In genomic region chr11:89865223-89865622, GRCh38 we compare ENCODE assay signal across 12 cellular contexts. TPM values are rescaled to one million over a fixed set of nuclear protein-coding genes. Genes with fewer than 3 reads are reported as not detected.
DNase-seq lines count a peak whose midpoint lies in the region; ATAC-seq and TF ChIP-seq lines count a peak whose summit lies in the region.
"Not testable (repeated sequence)": the region's sequence is repeated elsewhere in the genome, so short reads cannot be mapped to it uniquely, and the experiment has no call there.
"Had no signal": no experiment of that assay in that cellular context is flagged by ENCODE, and none has a peak within 500 bp of the region (broad histone marks: within the 10 kb centered on the region; RNA-seq: fewer than 3 reads in every experiment).

No MANE protein-coding gene starts in this region.

- 64% methylated on average over 4 of the region's 35 CpGs for WGBS in right lobe of liver (ENCODE audit: insufficient coverage, low coverage, low lambda C conversion rate, missing lambda C conversion rate)

- TF ChIP-seq POLR2A in right lobe of liver (IDR thresholded peaks at IDR 0.05) = not testable (repeated sequence)

- not testable (repeated sequence) for H3K9me3 ChIP-seq in right lobe of liver, upper lobe of right lung

- H3K4me3 ChIP-seq in right lobe of liver, upper lobe of right lung: not testable (repeated sequence)

- not testable (repeated sequence) for TF ChIP-seq CTCF in right lobe of liver (IDR thresholded peaks at IDR 0.05); osteocyte (IDR thresholded peaks at IDR 0.05); upper lobe of right lung (IDR thresholded peaks at IDR 0.05)

- not testable (repeated sequence) for H3K27me3 ChIP-seq in right lobe of liver, upper lobe of right lung

- not testable (repeated sequence) for H3K36me3 ChIP-seq in right lobe of liver, upper lobe of right lung

- H3K27ac Mint-ChIP-seq in osteocyte (ENCODE audit: unreplicated experiment) = not testable (repeated sequence)

- not testable (repeated sequence) for H3K4me3 Mint-ChIP-seq in osteocyte (ENCODE audit: unreplicated experiment)

- not testable (repeated sequence) for ATAC-seq in Right ventricle myocardium superior (ENCODE audit: poor library complexity); right lobe of liver; upper lobe of right lung

- not testable (repeated sequence) for H3K36me3 Mint-ChIP-seq in osteocyte (ENCODE audit: unreplicated experiment)

- H3K27me3 Mint-ChIP-seq in osteocyte (ENCODE audit: unreplicated experiment) = not testable (repeated sequence)

- DNase-seq in activated effector memory CD4-positive, alpha-beta T cell treated with anti-CD3 and anti-CD28 coated beads, Interleukin-2, amount 50 U/mL, for 16 hours = peak; percentile 33
- DNase-seq in Right ventricle myocardium superior (peak; percentile 20), right lobe of liver (peak in 2 of 3 donors; percentile 11 to 27), osteocyte (ENCODE audit: extremely low spot score, unreplicated experiment) (peak; percentile 75), upper lobe of right lung (peak; percentile 40)
- DNase-seq in stimulated activated CD4-positive, alpha-beta T cell treated with anti-CD3 and anti-CD28 coated beads, Interleukin-1b, Interleukin-23, amount 100 ng/mL, for 48 hours = peak; percentile 1

- not testable (repeated sequence) for H3K4me1 ChIP-seq in right lobe of liver, upper lobe of right lung

- not testable (repeated sequence) for H3K4me1 Mint-ChIP-seq in osteocyte (ENCODE audit: unreplicated experiment)

- H3K27ac ChIP-seq in right lobe of liver, upper lobe of right lung: not testable (repeated sequence)

- H3K9me3 Mint-ChIP-seq in osteocyte (ENCODE audit: unreplicated experiment) = not testable (repeated sequence)

- intact Hi-C loops in Right ventricle myocardium superior (cut with DNase I); right lobe of liver (cut with DNase I); upper lobe of right lung (cut with DNase I): not testable (repeated sequence)

RNA-seq across cellular contexts. Expression of gene TRIM64B, which starts 13.1 kb away (rescaled TPM):
- not detected for total RNA-seq in Right ventricle myocardium superior
- total RNA-seq in right lobe of liver = not detected
- total RNA-seq in osteocyte = not detected in 2 replicates
- not detected for total RNA-seq in upper lobe of right lung
- total RNA-seq: A172; B cell; Caco-2; Calu3; CD4-positive, alpha-beta T cell; CD8-positive, alpha-beta T cell had no signal

RNA-seq across cellular contexts. Expression of gene TRIM49D1, which starts 56.8 kb away (rescaled TPM):
- total RNA-seq in Right ventricle myocardium superior (not detected), right lobe of liver (not detected), osteocyte (not detected in 2 replicates), upper lobe of right lung (not detected)
- total RNA-seq: A172; B cell; Caco-2; Calu3; CD4-positive, alpha-beta T cell; CD8-positive, alpha-beta T cell had no signal

RNA-seq across cellular contexts. Expression of gene TRIM49, which starts 56.8 kb away (rescaled TPM):
- total RNA-seq in Right ventricle myocardium superior = not detected
- not detected for total RNA-seq in right lobe of liver
- not detected in 2 replicates for total RNA-seq in osteocyte
- total RNA-seq in upper lobe of right lung = not detected
- total RNA-seq: A172; B cell; Caco-2; Calu3; CD4-positive, alpha-beta T cell; CD8-positive, alpha-beta T cell had no signal

RNA-seq across cellular contexts. Expression of gene TRIM49D2, which starts 58.6 kb away (rescaled TPM):
- total RNA-seq in Right ventricle myocardium superior (not detected), right lobe of liver (not detected), osteocyte (not detected in 2 replicates), upper lobe of right lung (not detected)
- total RNA-seq: A172; B cell; Caco-2; Calu3; CD4-positive, alpha-beta T cell; CD8-positive, alpha-beta T cell had no signal

Comparison
In these comparisons a context has a peak if more than half of its experiments do, and no peak if none do; other contexts are left out.
1. DNase-seq: peak in every context shown above with its lines; median percentile 75 in osteocyte; 40 in upper lobe of right lung; 33 in activated effector memory CD4-positive, alpha-beta T cell treated with anti-CD3 and anti-CD28 coated beads, Interleukin-2, amount 50 U/mL, for 16 hours; 20 in Right ventricle myocardium superior; 19 in right lobe of liver; 1 in stimulated activated CD4-positive, alpha-beta T cell treated with anti-CD3 and anti-CD28 coated beads, Interleukin-1b, Interleukin-23, amount 100 ng/mL, for 48 hours.